In genomic region chr15:84525502-84526344, GRCh38 we compare ENCODE assay signal across 7 cellular contexts.
DNase-seq lines count a peak whose midpoint lies in the region; ATAC-seq, FAIRE-seq and TF ChIP-seq lines count a peak whose summit lies in the region.
"Not testable (repeated sequence)": the region's sequence is repeated elsewhere in the genome, so short reads cannot be mapped to it uniquely, and the experiment has no call there.

No MANE protein-coding gene starts in this region.

- not testable (repeated sequence) for TF ChIP-seq POLR2A in endothelial cell of umbilical vein (IDR thresholded peaks at IDR 0.05; ENCODE audit: low read depth, low read length)

- dilution Hi-C loops in endothelial cell of umbilical vein (cut with MboI; ENCODE audit: extremely low pct_ligation_motif_present, low sequenced_read_pairs): not testable (repeated sequence)

- TF ChIP-seq CTCF in HFFc6 (IDR thresholded peaks at IDR 0.05); endothelial cell of umbilical vein (IDR thresholded peaks at IDR 0.05; ENCODE audit: extremely low read depth in 1 of 2, insufficient read depth in 1 of 2, low read depth in 1 of 2, low read length in 2 of 2): not testable (repeated sequence)

- intact Hi-C loops in endothelial cell of umbilical vein (cut with micrococcal nuclease): not testable (repeated sequence)

- not testable (repeated sequence) for H3K27me3 Mint-ChIP-seq in HFFc6 (ENCODE audit: insufficient read depth); T-cell; activated CD4-positive, alpha-beta T cell treated with anti-CD3 and anti-CD28 coated beads, Interleukin-2, amount 10 ng/mL, durations not matched to agents 7 days and 5 days; activated T-cell treated with anti-CD3 and anti-CD28 coated beads, Interleukin-2, amount 50 U/mL, for 72 hours (ENCODE audit: low read depth); activated naive CD8-positive, alpha-beta T cell treated with anti-CD3 and anti-CD28 coated beads for 36 hours

- H3K27ac Mint-ChIP-seq in HFFc6: peak overlapping the region; percentile 85
- H3K27ac Mint-ChIP-seq in T-cell: peak overlapping the region; percentile 90 to 91
- peak overlapping the region; percentile 86 for H3K27ac Mint-ChIP-seq in activated CD4-positive, alpha-beta T cell treated with anti-CD3 and anti-CD28 coated beads, Interleukin-2, amount 10 ng/mL, durations not matched to agents 7 days and 5 days
- H3K27ac Mint-ChIP-seq in activated T-cell treated with anti-CD3 and anti-CD28 coated beads, Interleukin-2, amount 50 U/mL, for 72 hours: not testable (repeated sequence)
- H3K27ac Mint-ChIP-seq in activated naive CD8-positive, alpha-beta T cell treated with anti-CD3 and anti-CD28 coated beads for 36 hours: peak overlapping the region; percentile 89

- H3K27ac ChIP-seq in endothelial cell of umbilical vein (ENCODE audit: insufficient read depth, low read depth, low read length): peak overlapping the region; percentile 53

- H3K4me2 ChIP-seq in endothelial cell of umbilical vein (ENCODE audit: insufficient read depth, low read length): not testable (repeated sequence)

- CTCF ChIA-PET in T-cell (lab: Charles Lee); activated CD4-positive, alpha-beta T cell treated with anti-CD3 and anti-CD28 coated beads, Interleukin-2, amount 10 ng/mL, durations not matched to agents 7 days and 5 days (lab: Charles Lee); endothelial cell of umbilical vein (lab: Charles Lee): not testable (repeated sequence)

- H3K4me3 ChIP-seq in endothelial cell of umbilical vein (replicated peaks in 1 of 3; ENCODE audit: insufficient read depth in 1 of 3, low read depth in 1 of 3, low read length in 3 of 3): not testable (repeated sequence)

- not testable (repeated sequence) for H4K20me1 ChIP-seq in endothelial cell of umbilical vein (replicated peaks; ENCODE audit: control insufficient read depth, extremely low read depth, insufficient read depth, low read length)

- not testable (repeated sequence) for H2AFZ ChIP-seq in endothelial cell of umbilical vein (ENCODE audit: low read depth, low read length)

- not testable (repeated sequence) for H3K9me1 ChIP-seq in endothelial cell of umbilical vein (replicated peaks; ENCODE audit: control insufficient read depth, extremely low read depth, insufficient read depth, low read length)

- H3K36me3 Mint-ChIP-seq in HFFc6 (ENCODE audit: low read depth); T-cell; activated CD4-positive, alpha-beta T cell treated with anti-CD3 and anti-CD28 coated beads, Interleukin-2, amount 10 ng/mL, durations not matched to agents 7 days and 5 days (ENCODE audit: low read depth); activated T-cell treated with anti-CD3 and anti-CD28 coated beads, Interleukin-2, amount 50 U/mL, for 72 hours (ENCODE audit: insufficient read depth in 2 of 2); activated naive CD8-positive, alpha-beta T cell treated with anti-CD3 and anti-CD28 coated beads for 36 hours: not testable (repeated sequence)

- H3K36me3 ChIP-seq in endothelial cell of umbilical vein (ENCODE audit: control insufficient read depth in 2 of 2, extremely low read depth in 1 of 2, insufficient read depth in 2 of 2, low read length in 2 of 2): not testable (repeated sequence)

- not testable (repeated sequence) for H3K9me3 Mint-ChIP-seq in HFFc6; T-cell; activated CD4-positive, alpha-beta T cell treated with anti-CD3 and anti-CD28 coated beads, Interleukin-2, amount 10 ng/mL, durations not matched to agents 7 days and 5 days; activated T-cell treated with anti-CD3 and anti-CD28 coated beads, Interleukin-2, amount 50 U/mL, for 72 hours; activated naive CD8-positive, alpha-beta T cell treated with anti-CD3 and anti-CD28 coated beads for 36 hours

- POLR2A ChIA-PET in T-cell (lab: Charles Lee); activated CD4-positive, alpha-beta T cell treated with anti-CD3 and anti-CD28 coated beads, Interleukin-2, amount 10 ng/mL, durations not matched to agents 7 days and 5 days (lab: Charles Lee); endothelial cell of umbilical vein (lab: Charles Lee): not testable (repeated sequence)

- ATAC-seq in T-cell (replicated peaks in 1 of 4): peak; percentile 43 to 99 (median 92)
- ATAC-seq in activated T-cell treated with anti-CD3 and anti-CD28 coated beads, Interleukin-2, amount 50 U/mL, for 72 hours (replicated peaks in 1 of 2): peak; percentile 95 to 98

- H3K27me3 ChIP-seq in endothelial cell of umbilical vein (ENCODE audit: control insufficient read depth in 2 of 2, insufficient read depth in 2 of 2, low read length in 2 of 2): not testable (repeated sequence)

- H3K4me1 Mint-ChIP-seq in HFFc6 (ENCODE audit: low read depth); T-cell; activated CD4-positive, alpha-beta T cell treated with anti-CD3 and anti-CD28 coated beads, Interleukin-2, amount 10 ng/mL, durations not matched to agents 7 days and 5 days; activated T-cell treated with anti-CD3 and anti-CD28 coated beads, Interleukin-2, amount 50 U/mL, for 72 hours (ENCODE audit: low read depth); activated naive CD8-positive, alpha-beta T cell treated with anti-CD3 and anti-CD28 coated beads for 36 hours: not testable (repeated sequence)

- not testable (repeated sequence) for H3K4me1 ChIP-seq in endothelial cell of umbilical vein (ENCODE audit: control insufficient read depth, extremely low read depth, insufficient read depth, low read length)

- H3K9ac ChIP-seq in endothelial cell of umbilical vein (replicated peaks; ENCODE audit: extremely low read depth, insufficient read depth, low read length): not testable (repeated sequence)

- not testable (repeated sequence) for H3K79me2 ChIP-seq in endothelial cell of umbilical vein (ENCODE audit: control insufficient read depth, insufficient read depth, low read length)

- not testable (repeated sequence) for H3K9me3 ChIP-seq in endothelial cell of umbilical vein (replicated peaks; ENCODE audit: control insufficient read depth, insufficient read depth, low read length)

- not testable (repeated sequence) for BruUV-seq in endothelial cell of umbilical vein (replicated peaks; lab: Mats Ljungman, UMichigan)

- DNase-seq in HFFc6: peak; percentile 68
- DNase-seq in T-cell; endothelial cell of umbilical vein (ENCODE audit: low read depth, low spot score): not testable (repeated sequence)
- peak; percentile 21 for DNase-seq in activated CD4-positive, alpha-beta T cell treated with anti-CD3 and anti-CD28 coated beads, Interleukin-2, amount 10 ng/mL, durations not matched to agents 7 days and 5 days
- DNase-seq in activated T-cell treated with anti-CD3 and anti-CD28 coated beads, Interleukin-2, amount 50 U/mL, for 72 hours: peak; percentile 20 to 26
- DNase-seq in activated naive CD8-positive, alpha-beta T cell treated with anti-CD3 and anti-CD28 coated beads for 36 hours: peak; percentile 26
- DNase-seq in stimulated activated CD4-positive, alpha-beta T cell treated with anti-CD3 and anti-CD28 coated beads, Interleukin-2, amount 100 ng/mL, for 4 hours (ENCODE audit: low read depth): peak; percentile 19

- H3K4me3 Mint-ChIP-seq in HFFc6: 0 out of 2 replicates have a peak overlapping the region, but pooled peaks have one; percentile 34
- not testable (repeated sequence) for H3K4me3 Mint-ChIP-seq in T-cell; activated CD4-positive, alpha-beta T cell treated with anti-CD3 and anti-CD28 coated beads, Interleukin-2, amount 10 ng/mL, durations not matched to agents 7 days and 5 days; activated naive CD8-positive, alpha-beta T cell treated with anti-CD3 and anti-CD28 coated beads for 36 hours
- H3K4me3 Mint-ChIP-seq in activated T-cell treated with anti-CD3 and anti-CD28 coated beads, Interleukin-2, amount 50 U/mL, for 72 hours: peak overlapping the region in 1 of 2 donors; percentile 63

- FAIRE-seq in endothelial cell of umbilical vein (lab: Jason Lieb, UNC): not testable (repeated sequence)
